9 cellular contexts compared by ENCODE assay signal in the genomic region with DNA sequence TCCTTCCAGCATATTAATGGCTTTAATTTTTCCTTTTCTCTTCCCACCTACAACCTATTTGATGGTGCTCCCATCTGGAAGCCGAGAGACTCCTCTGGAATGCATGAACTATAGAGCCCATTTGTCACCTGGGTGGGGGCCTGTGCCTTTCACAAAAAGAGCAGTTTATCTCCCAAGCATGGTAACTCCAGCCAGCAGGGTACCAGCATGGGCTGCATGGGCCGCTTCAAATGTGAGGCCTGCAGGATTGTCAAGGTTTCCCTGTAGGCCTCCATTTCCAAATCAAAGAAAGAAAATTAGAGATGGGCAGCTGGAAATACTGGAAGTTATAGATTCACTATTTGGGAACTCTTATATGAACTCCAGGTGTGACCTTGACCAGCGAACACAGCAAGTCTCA. TPM values are rescaled to one million over a fixed set of nuclear protein-coding genes. Genes with fewer than 3 reads are reported as not detected.
"Had no signal": no experiment of that assay in that cellular context is flagged by ENCODE, and none has a peak within 500 bp of the region (broad histone marks: within the 10 kb centered on the region; RNA-seq: fewer than 3 reads in every experiment).

No MANE protein-coding gene starts in this region.

- ATAC-seq: HCT116 had no signal

- DNase-seq: GM23248, GOT3, H7, H9, HCEC 1CT, HFFc6 had no signal

- H3K9ac ChIP-seq: GM23248 had no signal

- H3K9me3 Mint-ChIP-seq: H9, HFFc6 had no signal

- H3K9me3 ChIP-seq: HAP-1 had no signal

- H2AFZ ChIP-seq: GM23248 had no signal

- H3K4me3 ChIP-seq: GM23248, HAP-1 had no signal

- H3K27ac Mint-ChIP-seq: H9, HFFc6 had no signal

- H3K27ac ChIP-seq: GM23248 had no signal

- H3K4me3 Mint-ChIP-seq: H9, HFFc6 had no signal

- H3K36me3 ChIP-seq: HAP-1 had no signal

RNA-seq across cellular contexts. Expression of a gene that starts 50.7 kb away (rescaled TPM):
- total RNA-seq: H4, H7 had no signal
- polyA plus RNA-seq: GM23248 had no signal
